ENCODE assay signal across 8 cellular contexts in the genomic region with DNA sequence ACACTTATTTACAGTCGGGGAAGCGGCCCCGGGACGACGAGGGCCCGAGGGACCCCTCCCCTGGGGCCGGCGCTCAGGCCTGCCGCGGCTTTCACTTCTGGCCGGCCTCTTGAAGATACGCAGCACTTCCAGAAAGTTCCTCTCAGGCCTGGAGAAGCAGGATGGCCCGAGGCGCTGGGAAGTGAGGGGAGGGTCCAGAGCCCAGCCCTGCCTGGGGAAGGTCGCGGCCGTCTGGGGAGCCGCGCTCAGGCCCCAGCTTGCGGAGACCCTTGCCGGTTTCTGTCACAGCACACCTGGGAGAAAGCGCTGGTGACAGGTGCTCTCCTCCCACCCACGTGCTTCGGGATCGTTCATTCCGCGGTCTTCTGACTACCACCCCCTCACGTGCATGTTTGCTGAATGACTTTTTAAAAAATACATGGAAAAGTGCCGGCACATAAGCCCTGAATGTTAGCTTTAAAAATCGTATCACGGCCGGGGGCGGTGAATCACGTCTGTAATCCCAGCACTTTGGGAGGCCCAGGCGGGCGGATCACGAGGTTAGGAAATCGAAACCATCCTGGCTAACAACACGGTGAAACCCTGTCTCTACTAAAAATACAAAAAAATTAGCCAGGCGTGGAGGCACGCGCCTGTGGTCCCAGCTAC. TPM values are rescaled to one million over a fixed set of nuclear protein-coding genes. Genes with fewer than 3 reads are reported as not detected.
DNase-seq lines count a peak whose midpoint lies in the region; ATAC-seq, FAIRE-seq and TF ChIP-seq lines count a peak whose summit lies in the region.

No MANE protein-coding gene starts in this region.

- FAIRE-seq in bronchial epithelial cell (lab: Jason Lieb, UNC) = no peak

- DNase-seq in ELR (ENCODE audit: low read depth) (peak; percentile 18), NT2/D1 (ENCODE audit: low read depth, low spot score) (no peak), bronchial epithelial cell (ENCODE audit: low read depth) (no peak), right lobe of liver (peak in 2 of 3 donors; percentile 58 to 59), NCI-H1105 (lab: John Stamatoyannopoulos, UW) (no peak), DMS 273 treated with DMSO at 0.1 percent for 48 hours (lab: John Stamatoyannopoulos, UW) (no peak), NCI-H345 treated with DMSO at 0.1 percent for 48 hours (lab: John Stamatoyannopoulos, UW; ENCODE audit: unreplicated experiment) (no peak)

- H3K36me3 ChIP-seq in NT2/D1 (ENCODE audit: insufficient read depth, insufficient read length, low read length) (peaks cover 43% of the 10 kb centered on the region), bronchial epithelial cell (ENCODE audit: control insufficient read depth, insufficient read depth, low read length) (peaks cover 3% of the 10 kb centered on the region), right lobe of liver (peaks cover 0 to 13% (median 3%) of the 10 kb centered on the region in 4 donors)

- ATAC-seq in right lobe of liver = peak; percentile 41 to 67 (median 54)

- peaks cover 28% of the 10 kb centered on the region; the same call in 1 of the 2 replicates for H3K9me3 ChIP-seq in NT2/D1 (ENCODE audit: insufficient read depth, low read length)
- no peaks in the 10 kb centered on the region for H3K9me3 ChIP-seq in right lobe of liver

- WGBS in right lobe of liver (ENCODE audit: insufficient coverage, low coverage, low lambda C conversion rate, missing lambda C conversion rate) = 35% methylated on average over 33 of the region's 42 CpGs

- peak overlapping the region; percentile 94 for H3K9ac ChIP-seq in NT2/D1 (ENCODE audit: insufficient read length, low read depth)

- no peak for TF ChIP-seq CTCF in bronchial epithelial cell (IDR thresholded peaks at IDR 0.05; ENCODE audit: insufficient read depth, low read length, severe bottlenecking)
- no peak for TF ChIP-seq CTCF in right lobe of liver (IDR thresholded peaks at IDR 0.05)

- H3K4me1 ChIP-seq in NT2/D1 (ENCODE audit: insufficient read depth, insufficient read length) = no peaks in the 10 kb centered on the region
- peaks cover 0 to 25% (median 8%) of the 10 kb centered on the region in 4 donors for H3K4me1 ChIP-seq in right lobe of liver

- H3K27me3 ChIP-seq in NT2/D1 (ENCODE audit: insufficient read depth, insufficient read length) = no peaks in the 10 kb centered on the region
- H3K27me3 ChIP-seq in bronchial epithelial cell (ENCODE audit: control insufficient read depth, insufficient read depth, low read length) = no peaks in the 10 kb centered on the region
- H3K27me3 ChIP-seq in right lobe of liver = no peaks in the 10 kb centered on the region

- no peak for TF ChIP-seq POLR2A in right lobe of liver (IDR thresholded peaks at IDR 0.05)

- intact Hi-C loops in right lobe of liver (cut with DNase I) = no loop called here

- H3K27ac ChIP-seq in right lobe of liver (peak overlapping the region; percentile 97 to 99 (median 97)), temporal lobe (ENCODE audit: low read depth, low read length) (peak overlapping the region; percentile 96)

- H3K4me3 ChIP-seq in NT2/D1 (ENCODE audit: insufficient read length, low read depth) (peak overlapping the region; percentile 87), bronchial epithelial cell (ENCODE audit: low read depth, low read length) (peak overlapping the region; percentile 96), right lobe of liver (peak overlapping the region; percentile 92 to 93 (median 92))

RNA-seq across cellular contexts. Expression of gene TM2D3, which starts 0.7 kb away (rescaled TPM):
- total RNA-seq in bronchial epithelial cell = 21.6 and 23.0 TPM in 2 replicates
- 10 to 100 TPM; 29.5 to 46.9 (median 40.8) TPM for total RNA-seq in right lobe of liver
- total RNA-seq in temporal lobe = 62.9 TPM

Comparison
In these comparisons a context has a peak if more than half of its experiments do, and no peak if none do; other contexts are left out.
1. DNase-seq: peak in ELR (single experiment) and right lobe of liver (2 of 3); none in NT2/D1 (single experiment), bronchial epithelial cell (single experiment), NCI-H1105 (single experiment), DMS 273 treated with DMSO at 0.1 percent for 48 hours (single experiment) and NCI-H345 treated with DMSO at 0.1 percent for 48 hours (single experiment).
2. Peak in every context shown above with its lines, with median percentiles within 50 percentile points of each other: H3K4me3 ChIP-seq.